Comparison of ENCODE assay signal across 8 cellular contexts in the genomic region with DNA sequence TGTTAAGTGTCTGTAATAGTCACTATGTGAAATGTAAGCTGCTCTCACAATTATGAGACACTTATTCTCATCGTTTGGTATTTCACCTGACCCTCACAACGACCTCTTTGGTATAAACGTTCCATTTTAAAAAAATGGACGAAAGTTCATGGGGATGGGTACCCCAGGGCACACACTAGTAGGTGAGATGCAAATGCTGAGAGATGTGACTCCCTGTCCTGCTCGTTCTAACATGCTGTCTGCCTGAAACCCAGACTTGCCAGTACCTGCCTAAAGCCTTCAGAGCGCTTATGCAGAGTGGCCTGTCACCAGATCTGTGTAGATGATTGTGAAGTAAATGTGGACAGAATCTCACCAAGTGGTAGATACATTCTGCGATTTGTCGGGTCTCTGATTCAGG. TPM values are rescaled to one million over a fixed set of nuclear protein-coding genes. Genes with fewer than 3 reads are reported as not detected.
DNase-seq lines count a peak whose midpoint lies in the region; ATAC-seq, FAIRE-seq and TF ChIP-seq lines count a peak whose summit lies in the region.
"Not testable (repeated sequence)": the region's sequence is repeated elsewhere in the genome, so short reads cannot be mapped to it uniquely, and the experiment has no call there.

No MANE protein-coding gene starts in this region.

- intact Hi-C loops in left ventricle myocardium superior (cut with micrococcal nuclease): not testable (repeated sequence)

- not testable (repeated sequence) for H3K4me1 Mint-ChIP-seq in GM23338; T-cell; type B pancreatic cell (ENCODE audit: unreplicated experiment)
- H3K4me1 Mint-ChIP-seq in neural crest cell: peaks cover 13% of the 10 kb centered on the region

- H3K9me3 Mint-ChIP-seq in GM23338, T-cell, neural crest cell, type B pancreatic cell: not testable (repeated sequence)

- CTCF ChIA-PET in T-cell (lab: Charles Lee): not testable (repeated sequence)

- H3K4me3 Mint-ChIP-seq in GM23338 (peak overlapping the region; percentile 88), T-cell (peak overlapping the region; percentile 80 to 96 (median 93)), neural crest cell (peak overlapping the region; percentile 98), type B pancreatic cell (peak overlapping the region; percentile 98)

- H3K4me3 ChIP-seq in GM23338: peak overlapping the region; percentile 59
- peak overlapping the region; percentile 47 for H3K4me3 ChIP-seq in bronchial epithelial cell (ENCODE audit: low read depth, low read length)

- H3K27me3 ChIP-seq in GM23338 (ENCODE audit: insufficient read depth); bronchial epithelial cell (ENCODE audit: control insufficient read depth, insufficient read depth, low read length): not testable (repeated sequence)

- peak; percentile 37 for ATAC-seq in GM18502 (IDR thresholded peaks at IDR 0.05; ENCODE audit: poor library complexity, unreplicated experiment)
- ATAC-seq in GM23338: peak; percentile 36
- ATAC-seq in HG03432 (IDR thresholded peaks at IDR 0.05; ENCODE audit: unreplicated experiment): peak; percentile 24
- peak in 1 of 4 experiments; percentile 9 for ATAC-seq in T-cell (replicated peaks in 1 of 4)
- ATAC-seq in left ventricle myocardium superior: peak; percentile 34

- H3K36me3 ChIP-seq in GM23338 (ENCODE audit: insufficient read depth); bronchial epithelial cell (ENCODE audit: control insufficient read depth, insufficient read depth, low read length): not testable (repeated sequence)

- H3F3A ChIP-seq in GM23338 (replicated peaks; ENCODE audit: low read depth): not testable (repeated sequence)

- not testable (repeated sequence) for H3K79me2 ChIP-seq in GM23338 (replicated peaks; ENCODE audit: insufficient read depth)

- H2AFZ ChIP-seq in GM23338: peak overlapping the region; percentile 47; the same call in 1 of the 2 replicates

- not testable (repeated sequence) for H3K27ac Mint-ChIP-seq in GM23338; neural crest cell (ENCODE audit: unreplicated experiment)
- H3K27ac Mint-ChIP-seq in T-cell: peak overlapping the region in 1 of 2 donors; percentile 34
- peak overlapping the region; percentile 5 for H3K27ac Mint-ChIP-seq in type B pancreatic cell

- POLR2A ChIA-PET in T-cell (lab: Charles Lee): not testable (repeated sequence)

- H3K9me2 ChIP-seq in GM23338 (ENCODE audit: insufficient read depth): not testable (repeated sequence)

- H3K27me3 Mint-ChIP-seq in GM23338 (ENCODE audit: insufficient read depth, low read depth, poor library complexity); T-cell; neural crest cell (ENCODE audit: low read depth); type B pancreatic cell: not testable (repeated sequence)

- FAIRE-seq in bronchial epithelial cell (lab: Jason Lieb, UNC): not testable (repeated sequence)

- H4K20me1 ChIP-seq in GM23338 (replicated peaks; ENCODE audit: insufficient read depth): not testable (repeated sequence)

- H3K27ac ChIP-seq in GM23338 (ENCODE audit: low read depth): not testable (repeated sequence)

- H3K4me2 ChIP-seq in GM23338: peak overlapping the region; percentile 92

- H3K4me1 ChIP-seq in GM23338 (ENCODE audit: insufficient read depth): not testable (repeated sequence)

- not testable (repeated sequence) for DNase-seq in GM23338 (ENCODE audit: low spot score); T-cell; left ventricle myocardium superior; neural crest cell (ENCODE audit: low read depth, low spot score); type B pancreatic cell (ENCODE audit: extremely low spot score, unreplicated experiment)
- DNase-seq in bronchial epithelial cell (ENCODE audit: low read depth): peak; percentile 69

- H3K36me3 Mint-ChIP-seq in GM23338 (ENCODE audit: low read depth): peaks cover 11% of the 10 kb centered on the region
- H3K36me3 Mint-ChIP-seq in T-cell; neural crest cell (ENCODE audit: low read depth); type B pancreatic cell: not testable (repeated sequence)

- TF ChIP-seq CTCF in GM23338 (conservative IDR thresholded peaks at IDR 0.05; ENCODE audit: low read depth in 2 of 2); bronchial epithelial cell (IDR thresholded peaks at IDR 0.05; ENCODE audit: insufficient read depth, low read length, severe bottlenecking); neural crest cell (conservative IDR thresholded peaks at IDR 0.05); type B pancreatic cell (conservative IDR thresholded peaks at IDR 0.05): not testable (repeated sequence)

RNA-seq across cellular contexts. Expression of a gene that starts 0.6 kb away (rescaled TPM):
- 4.9 and 5.1 TPM in 2 replicates for total RNA-seq in GM23338 (2014; rRNA removed; shearing (Covaris generic))
- 1.6 and 2.4 TPM in 2 replicates for polyA plus RNA-seq in GM23338 (2016; fragmentation: Nextera tagmentation; extraction: Ambion mirVana)
- total RNA-seq in T-cell (1 to 10 TPM; 1.6 to 8.3 (median 4.5) TPM), bronchial epithelial cell (5.3 and 5.9 TPM in 2 replicates), left ventricle myocardium superior (8.9 TPM), neural crest cell (8.0 and 8.1 TPM in 2 replicates), type B pancreatic cell (ENCODE audit: low replicate concordance) (6.3 and 9.7 TPM in 2 replicates)
